Comparison of ENCODE assay signal across 1 cellular context in genomic region chr19:2485428-2485827, GRCh38.
A peak's percentile ranks its signal among the peaks of the same experiment; 100 is the strongest.
TF ChIP-seq lines count a peak whose summit lies in the region.

No MANE protein-coding gene starts in this region.

TF ChIP-seq in HepG2, 621 proteins besides CTCF, POLR2A, EP300 and RAD21:
- TF ChIP-seq IRX3 (CRISPR knock-in tag; IDR thresholded peaks at IDR 0.05; ENCODE audit: borderline replicate concordance, low read depth) = no peak
- TF ChIP-seq ZKSCAN1 (IDR thresholded peaks at IDR 0.05; ENCODE audit: low read length) = peak; percentile 80
